In genomic region chr20:38290829-38291581, GRCh38 we compare ENCODE assay signal across 8 cellular contexts. TPM values are rescaled to one million over a fixed set of nuclear protein-coding genes. Genes with fewer than 3 reads are reported as not detected.
DNase-seq lines count a peak whose midpoint lies in the region; ATAC-seq, FAIRE-seq and TF ChIP-seq lines count a peak whose summit lies in the region.

No MANE protein-coding gene starts in this region.

- H3K4me3 ChIP-seq in bronchial epithelial cell (ENCODE audit: low read depth, low read length) (no peak overlapping the region), right lobe of liver (peak overlapping the region in 2 of 3 donors; percentile 4 to 28), gastrocnemius medialis (no peak overlapping the region)

- H3K27ac ChIP-seq in right lobe of liver (no peak overlapping the region), gastrocnemius medialis (no peak overlapping the region)

- no peak for FAIRE-seq in bronchial epithelial cell (lab: Jason Lieb, UNC)

- no peaks in the 10 kb centered on the region for H3K9me3 ChIP-seq in right lobe of liver
- H3K9me3 ChIP-seq in gastrocnemius medialis = no peaks in the 10 kb centered on the region

- in situ Hi-C loops in gastrocnemius medialis (cut with MboI; ENCODE audit: low sequenced_read_pairs in 4 of 4) = no loop called here

- WGBS in right lobe of liver (ENCODE audit: insufficient coverage, low coverage, low lambda C conversion rate, missing lambda C conversion rate) = 41% methylated on average over 12 of the region's 16 CpGs

- no peaks in the 10 kb centered on the region for H3K36me3 ChIP-seq in bronchial epithelial cell (ENCODE audit: control insufficient read depth, insufficient read depth, low read length)
- H3K36me3 ChIP-seq in right lobe of liver = no peaks in the 10 kb centered on the region
- H3K36me3 ChIP-seq in gastrocnemius medialis = no peaks in the 10 kb centered on the region

- TF ChIP-seq POLR2A in right lobe of liver (IDR thresholded peaks at IDR 0.05) = no peak
- no peak for TF ChIP-seq POLR2A in gastrocnemius medialis (IDR thresholded peaks at IDR 0.05)

- TF ChIP-seq CTCF in LNCAP (IDR thresholded peaks at IDR 0.05) (peak; percentile 21; the same call in 1 of the 2 replicates), bronchial epithelial cell (IDR thresholded peaks at IDR 0.05; ENCODE audit: insufficient read depth, low read length, severe bottlenecking) (peak; percentile 55), right lobe of liver (IDR thresholded peaks at IDR 0.05) (peak; percentile 33 to 55 (median 46)), gastrocnemius medialis (IDR thresholded peaks at IDR 0.05 in 4 of 5, conservative IDR thresholded peaks at IDR 0.05 in 1 of 5) (no peak)

- intact Hi-C loops in right lobe of liver (cut with DNase I) = no loop called here
- intact Hi-C loops in gastrocnemius medialis (cut with DNase I; ENCODE audit: low total_unique reads) = no loop called here

- no peaks in the 10 kb centered on the region for H3K27me3 ChIP-seq in bronchial epithelial cell (ENCODE audit: control insufficient read depth, insufficient read depth, low read length)
- no peaks in the 10 kb centered on the region for H3K27me3 ChIP-seq in right lobe of liver
- H3K27me3 ChIP-seq in gastrocnemius medialis = no peaks in the 10 kb centered on the region

- ATAC-seq in right lobe of liver (peak; percentile 67 to 86 (median 78)), GM18511 (IDR thresholded peaks at IDR 0.05; ENCODE audit: unreplicated experiment) (no peak), gastrocnemius medialis (no peak)

- DNase-seq in COLO668 (lab: John Stamatoyannopoulos, UW; ENCODE audit: unreplicated experiment) = peak; percentile 15
- peak; percentile 60 for DNase-seq in bronchial epithelial cell (ENCODE audit: low read depth)
- DNase-seq in right lobe of liver = peak in 1 of 3 donors; percentile 54
- DNase-seq in SK-N-DZ (ENCODE audit: low spot score) = no peak
- DNase-seq in gastrocnemius medialis = no peak
- DNase-seq in activated CD4-positive, CD25-positive, alpha-beta regulatory T cell treated with anti-CD3 and anti-CD28 coated beads, Interleukin-2, amount 50 U/mL, for 72 hours = no peak

- H3K4me1 ChIP-seq in right lobe of liver = peaks cover 0 to 30% (median 3%) of the 10 kb centered on the region in 4 donors
- H3K4me1 ChIP-seq in gastrocnemius medialis = no peaks in the 10 kb centered on the region

RNA-seq across cellular contexts. Expression of gene BPI, which starts 13.0 kb away (rescaled TPM):
- total RNA-seq in bronchial epithelial cell (not detected in 2 replicates), right lobe of liver (1 to 10 TPM in 1 of 6 experiments, under 1 TPM in 3, not detected in 2; 0.26 to 1.3 (median 0.60) TPM), gastrocnemius medialis (not detected)
- not detected in 2 replicates for polyA plus RNA-seq in SK-N-DZ (2014; cell fraction: cytosol; rRNA removed)
- polyA plus RNA-seq in SK-N-DZ (2014; cell fraction: nucleus; rRNA removed) = not detected in 2 replicates

RNA-seq across cellular contexts. Expression of gene KIAA1755, which starts 30.5 kb away (rescaled TPM):
- total RNA-seq in bronchial epithelial cell = not detected in 2 replicates
- 1 to 10 TPM in 4 of 6 experiments, under 1 TPM in 2; 0.06 to 2.7 (median 1.5) TPM for total RNA-seq in right lobe of liver
- polyA plus RNA-seq in SK-N-DZ (2014; cell fraction: cytosol; rRNA removed) = 0.05 TPM in 1 of 2 replicates, not detected in the other
- 0.24 TPM in 1 of 2 replicates, not detected in the other for polyA plus RNA-seq in SK-N-DZ (2014; cell fraction: nucleus; rRNA removed)
- total RNA-seq in gastrocnemius medialis = under 1 TPM in 3 of 4 donors, not detected in 1; 0.05 to 0.41 (median 0.38) TPM

RNA-seq across cellular contexts. Expression of gene LBP, which starts 55.3 kb away (rescaled TPM):
- total RNA-seq in bronchial epithelial cell = not detected in 2 replicates
- 1,000 to 10,000 TPM in 3 of 6 experiments, 100 to 1,000 TPM in 3; 380 to 2,142 (median 1,251) TPM for total RNA-seq in right lobe of liver
- polyA plus RNA-seq in SK-N-DZ (2014; cell fraction: cytosol; rRNA removed) = not detected in 2 replicates
- polyA plus RNA-seq in SK-N-DZ (2014; cell fraction: nucleus; rRNA removed) = not detected in 2 replicates
- total RNA-seq in gastrocnemius medialis = 10 to 100 TPM in 1 of 4 donors, 1 to 10 TPM in 3; 1.4 to 17.9 (median 6.5) TPM

Comparison
In these comparisons a context has a peak if more than half of its experiments do, and no peak if none do; other contexts are left out.
1. DNase-seq: peak in COLO668 (single experiment) and bronchial epithelial cell (single experiment); none in SK-N-DZ (single experiment), gastrocnemius medialis (0 of 2) and activated CD4-positive, CD25-positive, alpha-beta regulatory T cell treated with anti-CD3 and anti-CD28 coated beads, Interleukin-2, amount 50 U/mL, for 72 hours (single experiment).
2. CTCF ChIP-seq: peak in LNCAP (single experiment), bronchial epithelial cell (single experiment) and right lobe of liver (4 of 4); none in gastrocnemius medialis (0 of 5).
3. H3K4me3 ChIP-seq: peak in right lobe of liver (2 of 3); none in bronchial epithelial cell (single experiment) and gastrocnemius medialis (0 of 4).
4. ATAC-seq: peak in right lobe of liver (4 of 4); none in GM18511 (single experiment) and gastrocnemius medialis (0 of 2).
5. RNA of gene LBP, which starts 55.3 kb away (total RNA-seq): 380 to 2,142 TPM in right lobe of liver; 1.4 to 17.9 TPM in gastrocnemius medialis and not detected in bronchial epithelial cell; every median in the first group is over 10 times any median in the second.